Comparison of ENCODE assay signal across 10 cellular contexts in genomic region chr11:64867748-64868462, GRCh38. TPM values are rescaled to one million over a fixed set of nuclear protein-coding genes. Genes with fewer than 3 reads are reported as not detected.
DNase-seq lines count a peak whose midpoint lies in the region; ATAC-seq and TF ChIP-seq lines count a peak whose summit lies in the region.
"Had no signal": no experiment of that assay in that cellular context is flagged by ENCODE, and none has a peak within 500 bp of the region (broad histone marks: within the 10 kb centered on the region; RNA-seq: fewer than 3 reads in every experiment).

No MANE protein-coding gene starts in this region.

- DNase-seq in right atrium auricular region (ENCODE audit: low spot score): no peak
- DNase-seq in Right ventricle myocardium superior: no peak
- DNase-seq in activated naive CD4-positive, alpha-beta T cell treated with anti-CD3 and anti-CD28 coated beads, Interleukin-2, amount 50 U/mL, for 72 hours (ENCODE audit: low spot score in 2 of 2): no peak
- DNase-seq in type B pancreatic cell (ENCODE audit: extremely low spot score, unreplicated experiment): no peak
- no peak for DNase-seq in ACHN
- no peak for DNase-seq in globus pallidus (ENCODE audit: low spot score)
- DNase-seq: NK-92 treated with Interleukin-12 subunit alpha and Interleukin-12 subunit beta, amount 100 ng/mL, for 24 hours; occipital lobe had no signal

- peaks cover 42% of the 10 kb centered on the region for H3K4me1 Mint-ChIP-seq in type B pancreatic cell (ENCODE audit: unreplicated experiment)

- H3K4me3 Mint-ChIP-seq in type B pancreatic cell: peak overlapping the region; percentile 73

- H3K27ac ChIP-seq in right atrium auricular region (peak overlapping the region; percentile 79 to 80), muscle layer of colon (ENCODE audit: low read depth, low read length) (peak overlapping the region; percentile 54)

- H3K9ac ChIP-seq in muscle layer of colon (ENCODE audit: low read length): no peak overlapping the region

- peak overlapping the region; percentile 25 to 84 for H3K27ac Mint-ChIP-seq in activated naive CD4-positive, alpha-beta T cell treated with anti-CD3 and anti-CD28 coated beads, Interleukin-2, amount 50 U/mL, for 72 hours
- H3K27ac Mint-ChIP-seq in type B pancreatic cell: peak overlapping the region; percentile 95

- H3K4me1 ChIP-seq in right atrium auricular region (peaks cover 0 to 92% of the 10 kb centered on the region in 2 donors), muscle layer of colon (ENCODE audit: insufficient read depth, low read length) (peaks cover 89% of the 10 kb centered on the region)

- H3K4me3 ChIP-seq in right atrium auricular region (no peak overlapping the region), muscle layer of colon (ENCODE audit: low read depth in 1 of 2, low read length in 2 of 2) (no peak overlapping the region)

- peaks cover 35 to 42% of the 10 kb centered on the region in 2 donors for H3K36me3 Mint-ChIP-seq in activated naive CD4-positive, alpha-beta T cell treated with anti-CD3 and anti-CD28 coated beads, Interleukin-2, amount 50 U/mL, for 72 hours
- H3K36me3 Mint-ChIP-seq in type B pancreatic cell: peaks cover 14% of the 10 kb centered on the region

- H3K36me3 ChIP-seq in right atrium auricular region (peaks cover 23% of the 10 kb centered on the region), muscle layer of colon (ENCODE audit: insufficient read depth, low read length) (peaks cover 29% of the 10 kb centered on the region)

- H3K27me3 Mint-ChIP-seq in type B pancreatic cell: no peaks in the 10 kb centered on the region

- ATAC-seq in Right ventricle myocardium superior (ENCODE audit: poor library complexity): no peak
- no peak for ATAC-seq in activated naive CD4-positive, alpha-beta T cell treated with anti-CD3 and anti-CD28 coated beads, Interleukin-2, amount 50 U/mL, for 72 hours
- ATAC-seq in GM21786 (IDR thresholded peaks at IDR 0.05; ENCODE audit: unreplicated experiment): no peak

- TF ChIP-seq CTCF in right atrium auricular region (IDR thresholded peaks at IDR 0.05) (no peak), type B pancreatic cell (conservative IDR thresholded peaks at IDR 0.05) (no peak)

- H3K9me3 ChIP-seq in right atrium auricular region (no peaks in the 10 kb centered on the region), muscle layer of colon (ENCODE audit: low read length) (no peaks in the 10 kb centered on the region)

- in situ Hi-C loops in ACHN (cut with HindIII; ENCODE audit: low pct_ligation_motif_present, low pct_unique_long_range_greater_than_20kb, low sequenced_read_pairs): no loop called here

- intact Hi-C loops in Right ventricle myocardium superior (cut with DNase I): no loop called here

- no peaks in the 10 kb centered on the region for H3K9me3 Mint-ChIP-seq in activated naive CD4-positive, alpha-beta T cell treated with anti-CD3 and anti-CD28 coated beads, Interleukin-2, amount 50 U/mL, for 72 hours
- peaks cover 6% of the 10 kb centered on the region for H3K9me3 Mint-ChIP-seq in type B pancreatic cell

- H3K27me3 ChIP-seq in right atrium auricular region (no peaks in the 10 kb centered on the region), muscle layer of colon (ENCODE audit: control insufficient read depth in 1 of 2, insufficient read depth in 2 of 2, low read length in 2 of 2) (no peaks in the 10 kb centered on the region)

RNA-seq across cellular contexts. Expression of gene EHD1, which starts 10.5 kb away (rescaled TPM):
- total RNA-seq in right atrium auricular region (10 to 100 TPM; 29.5 to 34.1 TPM), Right ventricle myocardium superior (47.4 TPM), type B pancreatic cell (ENCODE audit: low replicate concordance) (86.6 and 121 TPM in 2 replicates)
- 100 to 1,000 TPM in 1 of 2 donors, 10 to 100 TPM in 1; 93.1 to 123 TPM for total RNA-seq in activated naive CD4-positive, alpha-beta T cell treated with anti-CD3 and anti-CD28 coated beads, Interleukin-2, amount 50 U/mL, for 72 hours

RNA-seq across cellular contexts. Expression of gene CDC42BPG, which starts 23.5 kb away (rescaled TPM):
- total RNA-seq in right atrium auricular region (1 to 10 TPM in 1 of 2 donors, under 1 TPM in 1; 0.33 to 1.0 TPM), Right ventricle myocardium superior (0.35 TPM), type B pancreatic cell (ENCODE audit: low replicate concordance) (20.1 and 47.7 TPM in 2 replicates)
- total RNA-seq in activated naive CD4-positive, alpha-beta T cell treated with anti-CD3 and anti-CD28 coated beads, Interleukin-2, amount 50 U/mL, for 72 hours: under 1 TPM; 0.61 to 0.76 TPM

RNA-seq across cellular contexts. Expression of gene ATG2A, which starts 49.1 kb away (rescaled TPM):
- total RNA-seq in right atrium auricular region: 10 to 100 TPM; 16.0 to 24.1 TPM
- 11.5 TPM for total RNA-seq in Right ventricle myocardium superior
- 10 to 100 TPM; 21.2 to 26.8 TPM for total RNA-seq in activated naive CD4-positive, alpha-beta T cell treated with anti-CD3 and anti-CD28 coated beads, Interleukin-2, amount 50 U/mL, for 72 hours
- total RNA-seq in type B pancreatic cell (ENCODE audit: low replicate concordance): 26.8 and 30.8 TPM in 2 replicates

RNA-seq across cellular contexts. Expression of gene PPP2R5B, which starts 56.6 kb away (rescaled TPM):
- total RNA-seq in right atrium auricular region (10 to 100 TPM; 21.5 to 23.0 TPM), Right ventricle myocardium superior (20.6 TPM), type B pancreatic cell (ENCODE audit: low replicate concordance) (14.8 and 19.4 TPM in 2 replicates)
- total RNA-seq in activated naive CD4-positive, alpha-beta T cell treated with anti-CD3 and anti-CD28 coated beads, Interleukin-2, amount 50 U/mL, for 72 hours: 10 to 100 TPM in 1 of 2 donors, 1 to 10 TPM in 1; 2.8 to 29.9 TPM

RNA-seq across cellular contexts. Expression of gene MEN1, which starts 57.6 kb away (rescaled TPM):
- total RNA-seq in right atrium auricular region: 1 to 10 TPM; 7.2 to 9.8 TPM
- 8.6 TPM for total RNA-seq in Right ventricle myocardium superior
- total RNA-seq in activated naive CD4-positive, alpha-beta T cell treated with anti-CD3 and anti-CD28 coated beads, Interleukin-2, amount 50 U/mL, for 72 hours: 10 to 100 TPM in 1 of 2 donors, 1 to 10 TPM in 1; 9.7 to 35.1 TPM
- total RNA-seq in type B pancreatic cell (ENCODE audit: low replicate concordance): 35.5 and 50.6 TPM in 2 replicates

Comparison
In these comparisons a context has a peak if more than half of its experiments do, and no peak if none do; other contexts are left out.
1. RNA of gene CDC42BPG, which starts 23.5 kb away (total RNA-seq): 20.1 to 47.7 TPM in type B pancreatic cell; 0.33 to 1.0 TPM in right atrium auricular region, 0.61 to 0.76 TPM in activated naive CD4-positive, alpha-beta T cell treated with anti-CD3 and anti-CD28 coated beads, Interleukin-2, amount 50 U/mL, for 72 hours and 0.35 TPM in Right ventricle myocardium superior (single experiment); every median in the first group is over 10 times any median in the second.